In the genomic region with DNA sequence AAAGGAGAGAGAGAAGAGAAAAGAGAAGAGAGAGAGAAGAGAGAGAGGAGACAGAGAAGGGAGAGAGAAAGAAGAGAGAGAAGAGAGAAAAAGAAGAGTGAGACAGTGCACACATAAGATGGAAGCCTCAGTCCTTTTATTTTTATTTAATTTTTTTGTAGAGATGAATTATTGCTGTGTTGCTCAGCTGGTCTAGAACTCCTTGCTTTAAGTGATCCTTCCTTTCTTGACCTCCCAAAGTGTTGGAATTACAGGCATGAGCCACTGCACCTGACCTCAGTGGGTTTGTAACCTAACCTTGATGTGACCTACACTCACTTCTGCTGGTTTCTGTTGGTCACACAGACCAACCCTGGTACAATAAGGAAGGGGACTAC, we compare ENCODE assay signal across 17 cellular contexts. TPM values are rescaled to one million over a fixed set of nuclear protein-coding genes. Genes with fewer than 3 reads are reported as not detected.
DNase-seq lines count a peak whose midpoint lies in the region; ATAC-seq, FAIRE-seq and TF ChIP-seq lines count a peak whose summit lies in the region.
"Had no signal": no experiment of that assay in that cellular context is flagged by ENCODE, and none has a peak within 500 bp of the region (broad histone marks: within the 10 kb centered on the region; RNA-seq: fewer than 3 reads in every experiment).

No MANE protein-coding gene starts in this region.

- peak overlapping the region; percentile 2 for H3K4me3 Mint-ChIP-seq in activated naive CD8-positive, alpha-beta T cell treated with anti-CD3 and anti-CD28 coated beads, Interleukin-2, amount 50 U/mL, for 24 hours
- no peak overlapping the region for H3K4me3 Mint-ChIP-seq in activated naive CD8-positive, alpha-beta T cell treated with anti-CD3 and anti-CD28 coated beads for 36 hours
- no peak overlapping the region for H3K4me3 Mint-ChIP-seq in T-helper 17 cell
- no peak overlapping the region for H3K4me3 Mint-ChIP-seq in stimulated activated effector memory CD8-positive, alpha-beta T cell treated with anti-CD3 and anti-CD28 coated beads, Interleukin-12 subunit alpha, Interleukin-12 subunit beta, amount 100 ng/mL, for 72 hours
- H3K4me3 Mint-ChIP-seq in activated T-helper 17 cell treated with anti-CD3 and anti-CD28 coated beads, Interleukin-2, amount 50 U/mL, for 72 hours = no peak overlapping the region

- H3K9me3 ChIP-seq in T-helper 17 cell (ENCODE audit: control insufficient read depth, low read length, poor library complexity, severe bottlenecking) = no peaks in the 10 kb centered on the region
- no peaks in the 10 kb centered on the region for H3K9me3 ChIP-seq in ovary

- intact Hi-C loops in ovary (cut with DNase I) = no loop called here

- H3K9me3 Mint-ChIP-seq in activated naive CD8-positive, alpha-beta T cell treated with anti-CD3 and anti-CD28 coated beads, Interleukin-2, amount 50 U/mL, for 24 hours = no peaks in the 10 kb centered on the region
- H3K9me3 Mint-ChIP-seq in activated naive CD8-positive, alpha-beta T cell treated with anti-CD3 and anti-CD28 coated beads for 36 hours = no peaks in the 10 kb centered on the region
- no peaks in the 10 kb centered on the region for H3K9me3 Mint-ChIP-seq in stimulated activated effector memory CD8-positive, alpha-beta T cell treated with anti-CD3 and anti-CD28 coated beads, Interleukin-12 subunit alpha, Interleukin-12 subunit beta, amount 100 ng/mL, for 72 hours
- H3K9me3 Mint-ChIP-seq in activated T-helper 17 cell treated with anti-CD3 and anti-CD28 coated beads, Interleukin-2, amount 50 U/mL, for 72 hours = no peaks in the 10 kb centered on the region

- H3K4me1 Mint-ChIP-seq in activated naive CD8-positive, alpha-beta T cell treated with anti-CD3 and anti-CD28 coated beads, Interleukin-2, amount 50 U/mL, for 24 hours = peaks cover 23% of the 10 kb centered on the region
- H3K4me1 Mint-ChIP-seq in activated naive CD8-positive, alpha-beta T cell treated with anti-CD3 and anti-CD28 coated beads for 36 hours = peaks cover 15% of the 10 kb centered on the region
- H3K4me1 Mint-ChIP-seq in T-helper 17 cell = peaks cover 9% of the 10 kb centered on the region
- H3K4me1 Mint-ChIP-seq in stimulated activated effector memory CD8-positive, alpha-beta T cell treated with anti-CD3 and anti-CD28 coated beads, Interleukin-12 subunit alpha, Interleukin-12 subunit beta, amount 100 ng/mL, for 72 hours = peaks cover 19% of the 10 kb centered on the region
- H3K4me1 Mint-ChIP-seq in activated T-helper 17 cell treated with anti-CD3 and anti-CD28 coated beads, Interleukin-2, amount 50 U/mL, for 72 hours = peaks cover 5% of the 10 kb centered on the region

- no peaks in the 10 kb centered on the region for H3K27me3 ChIP-seq in ovary

- peak; percentile 39 for FAIRE-seq in GM18507 (lab: Jason Lieb, UNC)
- FAIRE-seq: A204.1, G401.6 had no signal

- no peak for TF ChIP-seq EP300 in ovary (IDR thresholded peaks at IDR 0.05)

- TF ChIP-seq CTCF in ovary (IDR thresholded peaks at IDR 0.05) = no peak

- H3K27me3 Mint-ChIP-seq in activated naive CD8-positive, alpha-beta T cell treated with anti-CD3 and anti-CD28 coated beads, Interleukin-2, amount 50 U/mL, for 24 hours = peaks cover 34% of the 10 kb centered on the region
- H3K27me3 Mint-ChIP-seq in activated naive CD8-positive, alpha-beta T cell treated with anti-CD3 and anti-CD28 coated beads for 36 hours = peaks cover 40% of the 10 kb centered on the region
- H3K27me3 Mint-ChIP-seq in T-helper 17 cell = peaks cover 75% of the 10 kb centered on the region
- H3K27me3 Mint-ChIP-seq in activated T-helper 17 cell treated with anti-CD3 and anti-CD28 coated beads, Interleukin-2, amount 50 U/mL, for 72 hours = peaks cover 45% of the 10 kb centered on the region

- H3K4me1 ChIP-seq in ovary (ENCODE audit: insufficient read depth) = no peaks in the 10 kb centered on the region

- DNase-seq in activated naive CD8-positive, alpha-beta T cell treated with anti-CD3 and anti-CD28 coated beads, Interleukin-2, amount 50 U/mL, for 24 hours = no peak
- no peak for DNase-seq in activated naive CD8-positive, alpha-beta T cell treated with anti-CD3 and anti-CD28 coated beads for 36 hours
- DNase-seq in GM18507 (ENCODE audit: extremely low spot score, insufficient read length, low read depth) (no peak), T-helper 17 cell (no peak), AG08396 (ENCODE audit: low spot score) (no peak), ovary (no peak)
- DNase-seq in stimulated activated effector memory CD8-positive, alpha-beta T cell treated with anti-CD3 and anti-CD28 coated beads, Interleukin-12 subunit alpha, Interleukin-12 subunit beta, amount 100 ng/mL, for 72 hours (ENCODE audit: low spot score in 2 of 2) = no peak
- DNase-seq: DND-41, HCEC 1CT, NCI-H187, NCI-H2171, NCI-H526 treated with DMSO at 0.1 percent for 48 hours, SHP77 had no signal

- TF ChIP-seq POLR2A in ovary (IDR thresholded peaks at IDR 0.05) = no peak

- H3K36me3 ChIP-seq in ovary = no peaks in the 10 kb centered on the region

- no peak for ATAC-seq in activated naive CD8-positive, alpha-beta T cell treated with anti-CD3 and anti-CD28 coated beads, Interleukin-2, amount 50 U/mL, for 24 hours
- no peak for ATAC-seq in T-helper 17 cell
- ATAC-seq in stimulated activated effector memory CD8-positive, alpha-beta T cell treated with anti-CD3 and anti-CD28 coated beads, Interleukin-12 subunit alpha, Interleukin-12 subunit beta, amount 100 ng/mL, for 72 hours = no peak
- ATAC-seq in activated T-helper 17 cell treated with anti-CD3 and anti-CD28 coated beads, Interleukin-2, amount 50 U/mL, for 72 hours (replicated peaks) = no peak

- H3K36me3 Mint-ChIP-seq in activated naive CD8-positive, alpha-beta T cell treated with anti-CD3 and anti-CD28 coated beads, Interleukin-2, amount 50 U/mL, for 24 hours (ENCODE audit: low read depth) = no peaks in the 10 kb centered on the region
- H3K36me3 Mint-ChIP-seq in activated naive CD8-positive, alpha-beta T cell treated with anti-CD3 and anti-CD28 coated beads for 36 hours = no peaks in the 10 kb centered on the region
- H3K36me3 Mint-ChIP-seq in T-helper 17 cell (ENCODE audit: low read depth) = peaks cover 10% of the 10 kb centered on the region
- no peaks in the 10 kb centered on the region for H3K36me3 Mint-ChIP-seq in stimulated activated effector memory CD8-positive, alpha-beta T cell treated with anti-CD3 and anti-CD28 coated beads, Interleukin-12 subunit alpha, Interleukin-12 subunit beta, amount 100 ng/mL, for 72 hours
- no peaks in the 10 kb centered on the region for H3K36me3 Mint-ChIP-seq in activated T-helper 17 cell treated with anti-CD3 and anti-CD28 coated beads, Interleukin-2, amount 50 U/mL, for 72 hours (ENCODE audit: low read depth)

- no peak overlapping the region for H3K27ac Mint-ChIP-seq in activated naive CD8-positive, alpha-beta T cell treated with anti-CD3 and anti-CD28 coated beads, Interleukin-2, amount 50 U/mL, for 24 hours
- H3K27ac Mint-ChIP-seq in activated naive CD8-positive, alpha-beta T cell treated with anti-CD3 and anti-CD28 coated beads for 36 hours = no peak overlapping the region
- peak overlapping the region; percentile 57 for H3K27ac Mint-ChIP-seq in T-helper 17 cell
- H3K27ac Mint-ChIP-seq in stimulated activated effector memory CD8-positive, alpha-beta T cell treated with anti-CD3 and anti-CD28 coated beads, Interleukin-12 subunit alpha, Interleukin-12 subunit beta, amount 100 ng/mL, for 72 hours = peak overlapping the region; percentile 38
- no peak overlapping the region for H3K27ac Mint-ChIP-seq in activated T-helper 17 cell treated with anti-CD3 and anti-CD28 coated beads, Interleukin-2, amount 50 U/mL, for 72 hours

- H3K4me3 ChIP-seq in ovary = no peak overlapping the region
- H3K4me3 ChIP-seq: SK-N-MC had no signal

- no peak overlapping the region for H3K27ac ChIP-seq in ovary
- H3K27ac ChIP-seq: SK-N-MC had no signal

RNA-seq across cellular contexts. Expression of gene CD40, which starts 6.3 kb away (rescaled TPM):
- total RNA-seq in activated naive CD8-positive, alpha-beta T cell treated with anti-CD3 and anti-CD28 coated beads for 36 hours = 1 to 10 TPM; 4.6 to 5.3 TPM
- total RNA-seq in T-helper 17 cell (1 to 10 TPM in 1 of 2 donors, under 1 TPM in 1; 0.68 to 5.8 TPM), ovary (10 to 100 TPM; 14.4 to 28.0 (median 21.3) TPM)
- 1 to 10 TPM; 1.5 to 7.8 TPM for total RNA-seq in activated T-helper 17 cell treated with anti-CD3 and anti-CD28 coated beads, Interleukin-2, amount 50 U/mL, for 72 hours
- polyA plus RNA-seq in ovary = 10 to 100 TPM; 21.6 to 35.7 TPM

RNA-seq across cellular contexts. Expression of gene NCOA5, which starts 22.1 kb away (rescaled TPM):
- total RNA-seq in activated naive CD8-positive, alpha-beta T cell treated with anti-CD3 and anti-CD28 coated beads for 36 hours = 10 to 100 TPM; 26.2 to 27.3 TPM
- total RNA-seq in T-helper 17 cell (10 to 100 TPM; 14.5 to 15.0 TPM), ovary (10 to 100 TPM; 27.6 to 51.1 (median 37.4) TPM)
- total RNA-seq in activated T-helper 17 cell treated with anti-CD3 and anti-CD28 coated beads, Interleukin-2, amount 50 U/mL, for 72 hours = 10 to 100 TPM; 16.4 to 31.6 TPM
- polyA plus RNA-seq in ovary = 10 to 100 TPM; 27.9 to 35.6 TPM

Comparison
In these comparisons a context has a peak if more than half of its experiments do, and no peak if none do; other contexts are left out.
1. H3K27ac Mint-ChIP-seq: peak in T-helper 17 cell (single experiment) and stimulated activated effector memory CD8-positive, alpha-beta T cell treated with anti-CD3 and anti-CD28 coated beads, Interleukin-12 subunit alpha, Interleukin-12 subunit beta, amount 100 ng/mL, for 72 hours (single experiment); none in activated naive CD8-positive, alpha-beta T cell treated with anti-CD3 and anti-CD28 coated beads, Interleukin-2, amount 50 U/mL, for 24 hours (single experiment), activated naive CD8-positive, alpha-beta T cell treated with anti-CD3 and anti-CD28 coated beads for 36 hours (single experiment) and activated T-helper 17 cell treated with anti-CD3 and anti-CD28 coated beads, Interleukin-2, amount 50 U/mL, for 72 hours (single experiment).